25 cellular contexts compared by ENCODE assay signal in the genomic region with DNA sequence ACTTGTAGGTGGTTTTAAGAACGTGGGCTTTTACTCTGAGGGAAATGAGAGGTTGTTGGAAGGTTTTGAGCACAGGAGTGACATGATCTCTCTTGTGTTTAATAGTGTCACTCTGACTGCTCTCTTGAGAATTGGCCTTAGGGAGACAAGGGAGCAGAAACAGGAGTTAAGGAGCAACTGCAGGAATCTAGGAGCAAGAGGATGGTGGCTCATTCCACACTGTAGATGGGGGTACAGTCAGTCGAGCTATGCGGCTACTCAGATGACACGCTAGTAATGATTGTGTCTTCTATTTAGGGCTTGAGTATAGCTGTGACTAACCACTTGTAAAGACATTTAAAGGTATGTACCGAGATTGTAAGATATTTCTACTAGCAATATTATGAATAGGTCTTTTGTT.
DNase-seq lines count a peak whose midpoint lies in the region; ATAC-seq and TF ChIP-seq lines count a peak whose summit lies in the region.
"Had no signal": no experiment of that assay in that cellular context is flagged by ENCODE, and none has a peak within 500 bp of the region (broad histone marks: within the 10 kb centered on the region; RNA-seq: fewer than 3 reads in every experiment).

No MANE protein-coding gene starts in this region.

- no peak overlapping the region for H4K8ac ChIP-seq in trophoblast cell (ENCODE audit: low read depth, low read length)

- H3K4ac ChIP-seq in trophoblast cell (ENCODE audit: low read depth, low read length), result no peak overlapping the region

- ATAC-seq in HG02571 (IDR thresholded peaks at IDR 0.05; ENCODE audit: unreplicated experiment), result no peak
- ATAC-seq in gastrocnemius medialis, result no peak

- H3K4me1 ChIP-seq in trophoblast cell (ENCODE audit: control insufficient read depth in 1 of 2, insufficient read depth in 2 of 2, low read length in 2 of 2), result peaks cover 0 to 1% of the 10 kb centered on the region in 2 experiments
- H3K4me1 ChIP-seq in gastrocnemius medialis, result no peaks in the 10 kb centered on the region
- H3K4me1 ChIP-seq: Peyer's patch, SJSA1 had no signal

- no peaks in the 10 kb centered on the region for H3K79me1 ChIP-seq in trophoblast cell (ENCODE audit: low read length)

- H3K36me3 ChIP-seq in trophoblast cell (ENCODE audit: control insufficient read depth in 1 of 2, insufficient read depth in 2 of 2, low read length in 2 of 2), result no peaks in the 10 kb centered on the region
- H3K36me3 ChIP-seq in gastrocnemius medialis, result no peaks in the 10 kb centered on the region
- H3K36me3 ChIP-seq: HAP-1, Peyer's patch, SJSA1 had no signal

- no peak overlapping the region for H2BK12ac ChIP-seq in trophoblast cell (ENCODE audit: low read length)

- TF ChIP-seq CTCF in gastrocnemius medialis (IDR thresholded peaks at IDR 0.05 in 4 of 5, conservative IDR thresholded peaks at IDR 0.05 in 1 of 5), result no peak

- H2AFZ ChIP-seq in trophoblast cell (ENCODE audit: insufficient read depth, low read length, poor library complexity), result no peak overlapping the region

- H3K4me2 ChIP-seq in trophoblast cell (ENCODE audit: low read length), result no peak overlapping the region

- H4K91ac ChIP-seq in trophoblast cell (ENCODE audit: low read depth, low read length), result no peak overlapping the region

- no peak overlapping the region for H3K14ac ChIP-seq in trophoblast cell (ENCODE audit: low read length)

- no peaks in the 10 kb centered on the region for H3K9me3 ChIP-seq in trophoblast cell (ENCODE audit: insufficient read depth, low read depth, low read length)
- no peaks in the 10 kb centered on the region for H3K9me3 ChIP-seq in gastrocnemius medialis
- H3K9me3 ChIP-seq: Peyer's patch, SJSA1 had no signal

- no peak overlapping the region for H3K18ac ChIP-seq in trophoblast cell (ENCODE audit: low read length)

- no peak overlapping the region for H2BK5ac ChIP-seq in trophoblast cell (ENCODE audit: low read depth, low read length, poor library complexity)

- H2AK5ac ChIP-seq in trophoblast cell (ENCODE audit: low read length), result no peak overlapping the region

- in situ Hi-C loops in gastrocnemius medialis (cut with MboI; ENCODE audit: low sequenced_read_pairs in 4 of 4), result no loop called here

- H3K9ac ChIP-seq in trophoblast cell (ENCODE audit: low read length), result no peak overlapping the region

- H3K79me2 ChIP-seq in trophoblast cell (ENCODE audit: control insufficient read depth, insufficient read depth, low read length, poor library complexity), result no peaks in the 10 kb centered on the region

- WGBS in trophoblast cell (ENCODE audit: extremely low coverage, insufficient coverage, insufficient read length), result no CpG with 5 or more reads among the region's 5 CpGs

- H4K12ac ChIP-seq in trophoblast cell (ENCODE audit: low read depth, low read length), result no peak overlapping the region

- no peak overlapping the region for H3K23ac ChIP-seq in trophoblast cell (ENCODE audit: low read length)

- intact Hi-C loops in gastrocnemius medialis (cut with DNase I; ENCODE audit: low total_unique reads), result no loop called here

- no peaks in the 10 kb centered on the region for H3K27me3 ChIP-seq in trophoblast cell (ENCODE audit: insufficient read depth, low read length)
- no peaks in the 10 kb centered on the region for H3K27me3 ChIP-seq in gastrocnemius medialis
- H3K27me3 ChIP-seq: Peyer's patch, SJSA1 had no signal

- H2BK120ac ChIP-seq in trophoblast cell (ENCODE audit: insufficient read depth, low read length, poor library complexity), result no peak overlapping the region

- TF ChIP-seq POLR2A in gastrocnemius medialis (IDR thresholded peaks at IDR 0.05), result no peak

- DNase-seq in NCI-H2227 treated with DMSO at 0.1 percent for 48 hours (lab: John Stamatoyannopoulos, UW) (peak; percentile 3), NCI-H2227 (lab: John Stamatoyannopoulos, UW; ENCODE audit: unreplicated experiment) (no peak), NCI-H2171 treated with DMSO at 0.1 percent for 48 hours (lab: John Stamatoyannopoulos, UW) (peak; percentile 47), cerebellar cortex (ENCODE audit: low spot score) (peak; percentile 51), trophoblast cell (peak; percentile 57 to 63), NCI-H1930 (lab: John Stamatoyannopoulos, UW) (no peak), gastrocnemius medialis (no peak)
- DNase-seq: 8988T; AML-193; C1 segment of cervical spinal cord; DMS53; EL; GF-D8; KBM-7; NCI-H1092 treated with DMSO at 0.1 percent for 48 hours; NCI-H1436 treated with DMSO at 0.1 percent for 48 hours; NCI-H2029; NCI-H510A; NK-92 treated with Interleukin-12 subunit alpha and Interleukin-12 subunit beta, amount 100 ng/mL, for 24 hours; Peyer's patch; T-helper 1 cell had no signal

- H3K27ac ChIP-seq in trophoblast cell (ENCODE audit: low read depth, low read length) (no peak overlapping the region), gastrocnemius medialis (no peak overlapping the region)
- H3K27ac ChIP-seq: HL-60, Peyer's patch, SJSA1 had no signal

- H3K4me3 ChIP-seq in trophoblast cell (ENCODE audit: low read depth, low read length), result no peak overlapping the region
- H3K4me3 ChIP-seq in gastrocnemius medialis, result no peak overlapping the region
- H3K4me3 ChIP-seq: HAP-1, Peyer's patch, SJSA1 had no signal

Comparison
In these comparisons a context has a peak if more than half of its experiments do, and no peak if none do; other contexts are left out.
1. DNase-seq: peak in NCI-H2227 treated with DMSO at 0.1 percent for 48 hours (single experiment), NCI-H2171 treated with DMSO at 0.1 percent for 48 hours (single experiment), cerebellar cortex (single experiment) and trophoblast cell (2 of 2); none in NCI-H2227 (single experiment), NCI-H1930 (0 of 2) and gastrocnemius medialis (0 of 2).